9 cellular contexts compared by ENCODE assay signal in genomic region chr2:153059338-153060052, GRCh38.
A peak's percentile ranks its signal among the peaks of the same experiment; 100 is the strongest.
DNase-seq lines count a peak whose midpoint lies in the region; ATAC-seq lines count a peak whose summit lies in the region.
"Had no signal": no experiment of that assay in that cellular context is flagged by ENCODE, and none has a peak within 500 bp of the region (broad histone marks: within the 10 kb centered on the region; RNA-seq: fewer than 3 reads in every experiment).

No MANE protein-coding gene starts in this region.

- no peaks in the 10 kb centered on the region for H3K36me3 ChIP-seq in HAP-1 (replicated peaks)
- H3K36me3 ChIP-seq in trophoblast cell (ENCODE audit: control insufficient read depth in 1 of 2, insufficient read depth in 2 of 2, low read length in 2 of 2), result no peaks in the 10 kb centered on the region

- no peak overlapping the region for H2BK120ac ChIP-seq in trophoblast cell (ENCODE audit: insufficient read depth, low read length, poor library complexity)

- H2AK5ac ChIP-seq in trophoblast cell (ENCODE audit: low read length), result no peak overlapping the region

- WGBS in trophoblast cell (ENCODE audit: extremely low coverage, insufficient coverage, insufficient read length), result no CpG with 5 or more reads among the region's 3 CpGs

- H3K23ac ChIP-seq in trophoblast cell (ENCODE audit: low read length), result no peak overlapping the region

- in situ Hi-C loops in HAP-1 (cut with MboI; ENCODE audit: low sequenced_read_pairs), result no loop called here

- H2AFZ ChIP-seq in trophoblast cell (ENCODE audit: insufficient read depth, low read length, poor library complexity), result no peak overlapping the region

- H3K4me3 ChIP-seq in HAP-1 (no peak overlapping the region), trophoblast cell (ENCODE audit: low read depth, low read length) (no peak overlapping the region)

- H3K9ac ChIP-seq in trophoblast cell (ENCODE audit: low read length), result no peak overlapping the region

- no peak overlapping the region for H4K91ac ChIP-seq in trophoblast cell (ENCODE audit: low read depth, low read length)

- no peak overlapping the region for H2BK5ac ChIP-seq in trophoblast cell (ENCODE audit: low read depth, low read length, poor library complexity)

- no peak overlapping the region for H3K4me2 ChIP-seq in trophoblast cell (ENCODE audit: low read length)

- H3K4me1 ChIP-seq in HAP-1, result peaks cover 11% of the 10 kb centered on the region
- peaks cover 0 to 5% of the 10 kb centered on the region in 2 experiments for H3K4me1 ChIP-seq in trophoblast cell (ENCODE audit: control insufficient read depth in 1 of 2, insufficient read depth in 2 of 2, low read length in 2 of 2)

- H3K14ac ChIP-seq in trophoblast cell (ENCODE audit: low read length), result no peak overlapping the region

- no peak for ATAC-seq in HG03108 (IDR thresholded peaks at IDR 0.05; ENCODE audit: unreplicated experiment)
- ATAC-seq: T-helper 17 cell had no signal

- H3K79me2 ChIP-seq in trophoblast cell (ENCODE audit: control insufficient read depth, insufficient read depth, low read length, poor library complexity), result no peaks in the 10 kb centered on the region

- DNase-seq in HAP-1 (ENCODE audit: low spot score in 2 of 2) (peak; percentile 14 to 64), NCI-H345 treated with DMSO at 0.1 percent for 48 hours (lab: John Stamatoyannopoulos, UW; ENCODE audit: unreplicated experiment) (peak; percentile 18), epithelial cell of prostate (ENCODE audit: low read depth, low spot score) (peak; percentile 90), trophoblast cell (peak; percentile 46 to 92), caudate nucleus (lab: John Stamatoyannopoulos, UW) (no peak)
- no peak for DNase-seq in stimulated activated CD4-positive, alpha-beta T cell treated with anti-CD3 and anti-CD28 coated beads, Interleukin-12 subunit alpha, Interleukin-12 subunit beta, amount 100 ng/mL, for 4 hours
- DNase-seq: immature natural killer cell, T-helper 17 cell had no signal

- H4K12ac ChIP-seq in trophoblast cell (ENCODE audit: low read depth, low read length), result no peak overlapping the region

- H3K27me3 ChIP-seq in HAP-1 (ENCODE audit: low read depth) (no peaks in the 10 kb centered on the region), trophoblast cell (ENCODE audit: insufficient read depth, low read length) (no peaks in the 10 kb centered on the region)

- peak overlapping the region; percentile 36 for H3K27ac ChIP-seq in epithelial cell of prostate
- peak overlapping the region; percentile 33 for H3K27ac ChIP-seq in trophoblast cell (ENCODE audit: low read depth, low read length)
- H3K27ac ChIP-seq in caudate nucleus (ENCODE audit: low read depth, low read length), result no peak overlapping the region

- H3K4ac ChIP-seq in trophoblast cell (ENCODE audit: low read depth, low read length), result no peak overlapping the region

- no peak overlapping the region for H4K8ac ChIP-seq in trophoblast cell (ENCODE audit: low read depth, low read length)

- H3K79me1 ChIP-seq in trophoblast cell (ENCODE audit: low read length), result peaks cover 7% of the 10 kb centered on the region

- no peak overlapping the region for H2BK12ac ChIP-seq in trophoblast cell (ENCODE audit: low read length)

- H3K18ac ChIP-seq in trophoblast cell (ENCODE audit: low read length), result no peak overlapping the region

- no peaks in the 10 kb centered on the region for H3K9me3 ChIP-seq in HAP-1
- H3K9me3 ChIP-seq in trophoblast cell (ENCODE audit: insufficient read depth, low read depth, low read length), result no peaks in the 10 kb centered on the region

Comparison
In these comparisons a context has a peak if more than half of its experiments do, and no peak if none do; other contexts are left out.
1. DNase-seq: peak in HAP-1 (2 of 2), NCI-H345 treated with DMSO at 0.1 percent for 48 hours (single experiment), epithelial cell of prostate (single experiment) and trophoblast cell (2 of 2); none in caudate nucleus (0 of 61) and stimulated activated CD4-positive, alpha-beta T cell treated with anti-CD3 and anti-CD28 coated beads, Interleukin-12 subunit alpha, Interleukin-12 subunit beta, amount 100 ng/mL, for 4 hours (single experiment).